In the genomic region with DNA sequence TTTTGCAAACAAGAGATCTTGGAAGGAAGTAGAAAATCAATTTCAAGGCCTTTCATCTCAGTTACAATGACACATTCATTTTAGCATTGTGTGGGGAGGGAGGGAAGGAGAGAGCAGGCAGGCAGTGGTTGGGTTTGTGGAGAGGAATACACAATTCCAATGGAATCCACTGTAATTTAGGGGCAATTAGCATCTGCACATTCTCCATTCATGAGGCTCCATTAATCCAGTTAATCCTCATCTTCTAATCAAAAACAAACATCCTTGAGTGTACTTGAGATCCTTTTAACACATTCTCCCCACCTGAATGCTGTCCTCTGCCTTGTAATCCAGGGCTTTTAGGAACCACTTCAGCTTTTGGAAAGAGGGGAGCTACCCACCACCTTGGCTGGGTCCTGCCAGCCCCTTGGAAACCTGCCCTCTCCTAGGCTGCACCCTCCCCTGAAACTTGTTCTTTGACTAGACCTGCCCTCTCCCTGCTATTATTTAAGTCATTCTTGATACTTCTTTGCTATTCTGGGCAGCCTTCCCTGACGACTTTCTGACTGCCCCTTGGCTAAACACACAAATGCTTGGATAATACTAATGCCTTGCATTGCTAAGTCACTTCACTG, we compare ENCODE assay signal across 17 cellular contexts.
DNase-seq lines count a peak whose midpoint lies in the region; ATAC-seq, FAIRE-seq and TF ChIP-seq lines count a peak whose summit lies in the region.
"Had no signal": no experiment of that assay in that cellular context is flagged by ENCODE, and none has a peak within 500 bp of the region (broad histone marks: within the 10 kb centered on the region; RNA-seq: fewer than 3 reads in every experiment).

No MANE protein-coding gene starts in this region.

- H3K36me3 ChIP-seq in SK-N-SH (replicated peaks in 1 of 2; ENCODE audit: control insufficient read depth in 1 of 2, insufficient read depth in 2 of 2, low read length in 1 of 2) (peaks cover 5 to 14% of the 10 kb centered on the region in 2 experiments), thyroid gland (no peaks in the 10 kb centered on the region), kidney (ENCODE audit: control insufficient read depth in 1 of 2, insufficient read depth in 2 of 2, low read length in 2 of 2) (no peaks in the 10 kb centered on the region), pancreas (no peaks in the 10 kb centered on the region)
- H3K36me3 ChIP-seq: cardiac muscle cell had no signal

- H3K27ac ChIP-seq in SK-N-SH (ENCODE audit: low read depth in 2 of 2, low read length in 1 of 2) (no peak overlapping the region), thyroid gland (peak overlapping the region; percentile 10 to 54 (median 40)), kidney (ENCODE audit: low read depth in 2 of 2, low read length in 2 of 2) (no peak overlapping the region), pancreas (no peak overlapping the region)
- H3K27ac ChIP-seq: cardiac muscle cell, testis had no signal

- H3K9me3 ChIP-seq in SK-N-SH (no peaks in the 10 kb centered on the region), thyroid gland (no peaks in the 10 kb centered on the region), kidney (ENCODE audit: control insufficient read depth in 1 of 2, low read length in 2 of 2) (no peaks in the 10 kb centered on the region), pancreas (no peaks in the 10 kb centered on the region)
- H3K9me3 ChIP-seq: A549, Caco-2, testis had no signal

- H3K27ac Mint-ChIP-seq in WTC11, result no peak overlapping the region
- H3K27ac Mint-ChIP-seq: activated CD4-positive, alpha-beta memory T cell treated with anti-CD3 and anti-CD28 coated beads for 36 hours had no signal

- no peaks in the 10 kb centered on the region for H3K27me3 Mint-ChIP-seq in WTC11 (ENCODE audit: low read depth)
- H3K27me3 Mint-ChIP-seq: activated CD4-positive, alpha-beta memory T cell treated with anti-CD3 and anti-CD28 coated beads for 36 hours had no signal

- POLR2A ChIA-PET in SK-N-SH (lab: Yijun Ruan, JAX) (no interaction called here), WTC11 (lab: Charles Lee) (no interaction called here)

- no peaks in the 10 kb centered on the region for H3F3A ChIP-seq in SK-N-SH (replicated peaks; ENCODE audit: insufficient read depth)

- FAIRE-seq in kidney (lab: Jason Lieb, UNC) (no peak), pancreas (lab: Jason Lieb, UNC) (no peak)
- FAIRE-seq: A549 had no signal

- H2AFZ ChIP-seq in SK-N-SH (ENCODE audit: low read depth), result no peak overlapping the region

- 81% methylated on average over 1 of the region's 1 CpG for WGBS in SK-N-SH (ENCODE audit: low lambda C conversion rate)
- WGBS in thyroid gland, 2 donors, result 6 to 11% methylated on average over 1 of the region's 1 CpG
- WGBS in pancreas, 2 donors, result 24 to 32% methylated on average over 1 of the region's 1 CpG

- H3K4me3 Mint-ChIP-seq in WTC11, result no peak overlapping the region
- H3K4me3 Mint-ChIP-seq: activated CD4-positive, alpha-beta memory T cell treated with anti-CD3 and anti-CD28 coated beads for 36 hours had no signal

- no peak for TF ChIP-seq POLR2A in thyroid gland (IDR thresholded peaks at IDR 0.05)

- no peaks in the 10 kb centered on the region for H4K20me1 ChIP-seq in SK-N-SH (ENCODE audit: insufficient read depth)

- H3K4me3 ChIP-seq in SK-N-SH (ENCODE audit: low read depth in 2 of 2, low read length in 1 of 2) (no peak overlapping the region), thyroid gland (replicated peaks in 1 of 3) (no peak overlapping the region), kidney (ENCODE audit: low read length in 2 of 2) (no peak overlapping the region), pancreas (no peak overlapping the region)
- H3K4me3 ChIP-seq: A549, cardiac muscle cell, testis had no signal

- intact Hi-C loops in thyroid gland (cut with DNase I), result no loop called here
- intact Hi-C loops in kidney (cut with DNase I), result no loop called here
- intact Hi-C loops in pancreas (cut with DNase I), result no loop called here

- no peaks in the 10 kb centered on the region for H3K79me2 ChIP-seq in SK-N-SH (ENCODE audit: insufficient read depth)

- no peak for DNase-seq in SK-N-SH
- no peak for DNase-seq in WTC11 (ENCODE audit: low spot score)
- peak; percentile 56 for DNase-seq in left kidney (ENCODE audit: low read depth, low spot score)
- peak; percentile 69 to 72 for DNase-seq in thyroid gland
- DNase-seq in kidney, result no peak
- DNase-seq in pancreas, result no peak
- DNase-seq: activated CD4-positive, alpha-beta memory T cell treated with anti-CD3 and anti-CD28 coated beads for 36 hours; activated effector memory CD4-positive, alpha-beta T cell treated with Interleukin-2 at 50 U/mL for 16 hours; Caco-2; erythroblast; NCI-H526 treated with DMSO at 0.1 percent for 48 hours; occipital lobe; testis had no signal

- peaks cover 25% of the 10 kb centered on the region for H3K4me1 Mint-ChIP-seq in WTC11

- H3K4me1 ChIP-seq in SK-N-SH (ENCODE audit: control insufficient read depth in 1 of 2, insufficient read depth in 2 of 2, low read depth in 1 of 2, low read length in 1 of 2) (peaks cover 0 to 5% of the 10 kb centered on the region in 2 experiments; a peak in 1 of 4 replicates), thyroid gland (peaks cover 27 to 34% of the 10 kb centered on the region in 2 donors), kidney (ENCODE audit: control insufficient read depth in 1 of 2, insufficient read depth in 1 of 2, low read depth in 1 of 2, low read length in 2 of 2) (peaks cover 0 to 3% of the 10 kb centered on the region in 2 donors), pancreas (no peaks in the 10 kb centered on the region)
- H3K4me1 ChIP-seq: Caco-2, testis had no signal

- no peak for TF ChIP-seq RAD21 in SK-N-SH (IDR thresholded peaks at IDR 0.05; ENCODE audit: low read length)

- ATAC-seq in SK-N-SH treated with all-trans-retinoic acid at 6 μM for 48 hours (peak; percentile 66), WTC11 (peak; percentile 28; the same call in 1 of the 2 replicates), GM18909 (IDR thresholded peaks at IDR 0.05; ENCODE audit: poor library complexity, unreplicated experiment) (no peak), pancreas (no peak)
- ATAC-seq: A549 had no signal

- H3K27me3 ChIP-seq in SK-N-SH (ENCODE audit: insufficient read depth) (no peaks in the 10 kb centered on the region), thyroid gland (no peaks in the 10 kb centered on the region), pancreas (no peaks in the 10 kb centered on the region)
- H3K27me3 ChIP-seq: cardiac muscle cell, testis had no signal

- TF ChIP-seq EP300 in SK-N-SH (IDR thresholded peaks at IDR 0.05; ENCODE audit: borderline replicate concordance in 1 of 2, low read depth in 1 of 2, low read length in 1 of 2), result no peak

- H3K4me2 ChIP-seq in SK-N-SH, result no peak overlapping the region
- H3K4me2 ChIP-seq: A549 had no signal

- H3K36me3 Mint-ChIP-seq in WTC11, result no peaks in the 10 kb centered on the region
- H3K36me3 Mint-ChIP-seq: activated CD4-positive, alpha-beta memory T cell treated with anti-CD3 and anti-CD28 coated beads for 36 hours had no signal

- no peak for TF ChIP-seq CTCF in SK-N-SH (IDR thresholded peaks at IDR 0.05)
- TF ChIP-seq CTCF in WTC11 (IDR thresholded peaks at IDR 0.05), result no peak
- no peak for TF ChIP-seq CTCF in thyroid gland (IDR thresholded peaks at IDR 0.05)
- TF ChIP-seq CTCF in kidney (IDR thresholded peaks at IDR 0.05; ENCODE audit: borderline replicate concordance, extremely low read depth, insufficient read depth), result no peak
- no peak for TF ChIP-seq CTCF in pancreas (IDR thresholded peaks at IDR 0.05)

- H3K9ac ChIP-seq in SK-N-SH (no peak overlapping the region), kidney (ENCODE audit: low read length in 2 of 2) (no peak overlapping the region)

- no peaks in the 10 kb centered on the region for H3K9me2 ChIP-seq in SK-N-SH

- H3K9me3 Mint-ChIP-seq in WTC11, result peaks cover 4% of the 10 kb centered on the region
- H3K9me3 Mint-ChIP-seq: activated CD4-positive, alpha-beta memory T cell treated with anti-CD3 and anti-CD28 coated beads for 36 hours had no signal

- CTCF ChIA-PET in SK-N-SH (lab: Yijun Ruan, JAX) (no interaction called here), WTC11 (lab: Charles Lee) (no interaction called here)

TF ChIP-seq in SK-N-SH treated with all-trans-retinoic acid at 6 μM for 48 hours, 23 proteins besides CTCF, POLR2A, EP300 and RAD21 (continues in another document):
- TF ChIP-seq, protein P1, sequence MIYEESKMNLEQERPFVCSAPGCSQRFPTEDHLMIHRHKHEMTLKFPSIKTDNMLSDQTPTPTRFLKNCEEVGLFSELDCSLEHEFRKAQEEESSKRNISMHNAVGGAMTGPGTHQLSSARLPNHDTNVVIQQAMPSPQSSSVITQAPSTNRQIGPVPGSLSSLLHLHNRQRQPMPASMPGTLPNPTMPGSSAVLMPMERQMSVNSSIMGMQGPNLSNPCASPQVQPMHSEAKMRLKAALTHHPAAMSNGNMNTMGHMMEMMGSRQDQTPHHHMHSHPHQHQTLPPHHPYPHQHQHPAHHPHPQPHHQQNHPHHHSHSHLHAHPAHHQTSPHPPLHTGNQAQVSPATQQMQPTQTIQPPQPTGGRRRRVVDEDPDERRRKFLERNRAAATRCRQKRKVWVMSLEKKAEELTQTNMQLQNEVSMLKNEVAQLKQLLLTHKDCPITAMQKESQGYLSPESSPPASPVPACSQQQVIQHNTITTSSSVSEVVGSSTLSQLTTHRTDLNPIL (CRISPR knock-in tag; IDR thresholded peaks at IDR 0.05; ENCODE audit: low read depth), result no peak

TF ChIP-seq in SK-N-SH, 30 proteins besides CTCF, POLR2A, EP300 and RAD21:
- TF ChIP-seq FOXJ3 (CRISPR knock-in tag; IDR thresholded peaks at IDR 0.05), result no peak
- TF ChIP-seq RFX5 (IDR thresholded peaks at IDR 0.05; ENCODE audit: low read length), result no peak
- no peak for TF ChIP-seq RCOR1 (IDR thresholded peaks at IDR 0.05; ENCODE audit: low read length)
- no peak for TF ChIP-seq FOSL2 (IDR thresholded peaks at IDR 0.05; ENCODE audit: borderline replicate concordance, low read depth)
- no peak for TF ChIP-seq ELF1 (IDR thresholded peaks at IDR 0.05)

TF ChIP-seq in WTC11, 78 proteins besides CTCF, POLR2A, EP300 and RAD21 (continues in another document):
- TF ChIP-seq CREB1 (CRISPR knock-in tag; IDR thresholded peaks at IDR 0.05) (no peak), SMAD4 (CRISPR knock-in tag; IDR thresholded peaks at IDR 0.05) (no peak), ZNF138 (CRISPR knock-in tag; conservative IDR thresholded peaks at IDR 0.05) (no peak), ZNF263 (CRISPR knock-in tag; IDR thresholded peaks at IDR 0.05; ENCODE audit: low read depth) (no peak), ZNF423 (CRISPR knock-in tag; IDR thresholded peaks at IDR 0.05) (no peak), GABPB1 (CRISPR knock-in tag; IDR thresholded peaks at IDR 0.05) (no peak)
- TF ChIP-seq, protein P2, sequence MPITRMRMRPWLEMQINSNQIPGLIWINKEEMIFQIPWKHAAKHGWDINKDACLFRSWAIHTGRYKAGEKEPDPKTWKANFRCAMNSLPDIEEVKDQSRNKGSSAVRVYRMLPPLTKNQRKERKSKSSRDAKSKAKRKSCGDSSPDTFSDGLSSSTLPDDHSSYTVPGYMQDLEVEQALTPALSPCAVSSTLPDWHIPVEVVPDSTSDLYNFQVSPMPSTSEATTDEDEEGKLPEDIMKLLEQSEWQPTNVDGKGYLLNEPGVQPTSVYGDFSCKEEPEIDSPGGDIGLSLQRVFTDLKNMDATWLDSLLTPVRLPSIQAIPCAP (CRISPR knock-in tag; IDR thresholded peaks at IDR 0.05), result no peak

Comparison
In these comparisons a context has a peak if more than half of its experiments do, and no peak if none do; other contexts are left out.
1. ATAC-seq: peak in SK-N-SH treated with all-trans-retinoic acid at 6 μM for 48 hours (single experiment) and WTC11 (single experiment); none in GM18909 (single experiment) and pancreas (0 of 4).
2. DNase-seq: peak in left kidney (single experiment) and thyroid gland (2 of 2); none in SK-N-SH (single experiment), WTC11 (single experiment), kidney (single experiment) and pancreas (0 of 6).
3. H3K27ac ChIP-seq: peak in thyroid gland (3 of 3); none in SK-N-SH (0 of 2), kidney (0 of 2) and pancreas (0 of 4).